In genomic region chr18:79043288-79043687, GRCh38 we compare ENCODE assay signal across 22 cellular contexts. TPM values are rescaled to one million over a fixed set of nuclear protein-coding genes. Genes with fewer than 3 reads are reported as not detected.
A peak's percentile ranks its signal among the peaks of the same experiment; 100 is the strongest.
DNase-seq lines count a peak whose midpoint lies in the region; ATAC-seq, FAIRE-seq and TF ChIP-seq lines count a peak whose summit lies in the region.
"Had no signal": no experiment of that assay in that cellular context is flagged by ENCODE, and none has a peak within 500 bp of the region (broad histone marks: within the 10 kb centered on the region; RNA-seq: fewer than 3 reads in every experiment).

No MANE protein-coding gene starts in this region.

- no peaks in the 10 kb centered on the region for H3K36me3 ChIP-seq in SK-N-SH (replicated peaks in 1 of 2; ENCODE audit: control insufficient read depth in 1 of 2, insufficient read depth in 2 of 2, low read length in 1 of 2)
- H3K36me3 ChIP-seq in GM23248 (ENCODE audit: low read depth): no peaks in the 10 kb centered on the region
- no peaks in the 10 kb centered on the region for H3K36me3 ChIP-seq in HepG2 (replicated peaks in 1 of 2; ENCODE audit: control insufficient read depth in 1 of 2, insufficient read depth in 2 of 2, low read length in 2 of 2)
- H3K36me3 ChIP-seq: BLaER1, HAP-1 had no signal

- H3K4me3 ChIP-seq in SK-N-SH (ENCODE audit: low read depth in 2 of 2, low read length in 1 of 2) (no peak overlapping the region), GM23248 (no peak overlapping the region), HepG2 (replicated peaks in 1 of 3; ENCODE audit: insufficient read depth in 1 of 3, low read depth in 2 of 3, low read length in 3 of 3) (no peak overlapping the region)
- H3K4me3 ChIP-seq: BLaER1, GM23338, HAP-1 had no signal

- no peak overlapping the region for H2AFZ ChIP-seq in SK-N-SH (ENCODE audit: low read depth)
- H2AFZ ChIP-seq in GM23248: no peak overlapping the region
- no peak overlapping the region for H2AFZ ChIP-seq in HepG2 (ENCODE audit: low read length)
- H2AFZ ChIP-seq: GM23338 had no signal

- no peak for TF ChIP-seq POLR2A in HepG2 (IDR thresholded peaks at IDR 0.05; ENCODE audit: insufficient read depth in 1 of 2, low read depth in 2 of 2, low read length in 2 of 2)

- H3K4me1 ChIP-seq in SK-N-SH (ENCODE audit: control insufficient read depth in 1 of 2, insufficient read depth in 2 of 2, low read depth in 1 of 2, low read length in 1 of 2) (no peaks in the 10 kb centered on the region; a peak in 1 of 4 replicates), GM23248 (ENCODE audit: insufficient read depth) (no peaks in the 10 kb centered on the region), HepG2 (ENCODE audit: insufficient read depth, low read length) (peaks cover 8% of the 10 kb centered on the region)
- H3K4me1 ChIP-seq: BLaER1, Caco-2, HAP-1 had no signal

- 51% methylated on average over 5 of the region's 5 CpGs for WGBS in SK-N-SH (ENCODE audit: low lambda C conversion rate)
- WGBS in GM23248 (ENCODE audit: low coverage in 1 of 2, low lambda C conversion rate in 2 of 2, missing lambda C conversion rate in 2 of 2), 2 experiments: 90 to 100% methylated on average over 1 to 5 of the region's 5 CpGs
- WGBS in HepG2 (ENCODE audit: low lambda C conversion rate): 58% methylated on average over 5 of the region's 5 CpGs

- TF ChIP-seq CTCF in SK-N-SH (IDR thresholded peaks at IDR 0.05) (no peak), HepG2 (CRISPR knock-in tag; IDR thresholded peaks at IDR 0.05) (no peak), D721Med (IDR thresholded peaks at IDR 0.05; ENCODE audit: insufficient read depth, missing control alignments) (no peak)

- in situ Hi-C loops in GM23248 (cut with MboI) (no loop called here), HepG2 (cut with HindIII; ENCODE audit: extremely low pct_ligation_motif_present, low pct_unique_long_range_greater_than_20kb) (no loop called here)

- BruUV-seq in HepG2 (replicated peaks; lab: Mats Ljungman, UMichigan): no TSS peak

- H3K9me2 ChIP-seq in SK-N-SH: no peaks in the 10 kb centered on the region
- H3K9me2 ChIP-seq in GM23248 (ENCODE audit: insufficient read depth): no peaks in the 10 kb centered on the region

- no peak for ATAC-seq in SK-N-SH treated with all-trans-retinoic acid at 6 μM for 48 hours
- ATAC-seq in HepG2: no peak
- no peak for ATAC-seq in GM21528 (IDR thresholded peaks at IDR 0.05; ENCODE audit: low FRiP score, unreplicated experiment)
- ATAC-seq: CD8-positive, alpha-beta T cell; GM23338 had no signal

- FAIRE-seq in HepG2 (lab: Jason Lieb, UNC): no peak
- no peak for FAIRE-seq in D721Med (lab: Jason Lieb, UNC)
- FAIRE-seq: A204.1, GM12891 had no signal

- H3K9ac ChIP-seq in SK-N-SH (no peak overlapping the region), GM23248 (no peak overlapping the region), HepG2 (ENCODE audit: insufficient read depth, low read depth, low read length) (no peak overlapping the region)
- H3K9ac ChIP-seq: BLaER1 had no signal

- TF ChIP-seq RAD21 in SK-N-SH (IDR thresholded peaks at IDR 0.05; ENCODE audit: low read length) (no peak), HepG2 (CRISPR knock-in tag; IDR thresholded peaks at IDR 0.05) (no peak)

- H3K79me2 ChIP-seq in SK-N-SH (ENCODE audit: insufficient read depth): no peaks in the 10 kb centered on the region
- no peaks in the 10 kb centered on the region for H3K79me2 ChIP-seq in GM23248 (ENCODE audit: insufficient read depth)
- no peaks in the 10 kb centered on the region for H3K79me2 ChIP-seq in HepG2 (ENCODE audit: insufficient read depth, low read length)

- CTCF ChIA-PET in SK-N-SH (lab: Yijun Ruan, JAX): no interaction called here
- CTCF ChIA-PET in HepG2 (lab: Yijun Ruan, JAX; ENCODE audit: low intra/inter-chr PET ratio, low total read pairs): no interaction called here

- peaks cover 21% of the 10 kb centered on the region; the same call in 1 of the 2 replicates for H3K27me3 ChIP-seq in SK-N-SH (ENCODE audit: insufficient read depth)
- no peaks in the 10 kb centered on the region for H3K27me3 ChIP-seq in GM23248 (replicated peaks; ENCODE audit: insufficient read depth)
- H3K27me3 ChIP-seq in HepG2 (ENCODE audit: control insufficient read depth in 1 of 2, insufficient read depth in 2 of 2, low read length in 2 of 2): peaks cover 4 to 24% of the 10 kb centered on the region in 2 experiments; a peak in 3 of 5 replicates
- H3K27me3 ChIP-seq: BLaER1 had no signal

- no peak for TF ChIP-seq EP300 in SK-N-SH (IDR thresholded peaks at IDR 0.05; ENCODE audit: borderline replicate concordance in 1 of 2, low read depth in 1 of 2, low read length in 1 of 2)
- TF ChIP-seq EP300 in HepG2 (IDR thresholded peaks at IDR 0.05; ENCODE audit: low read depth in 2 of 2, low read length in 2 of 2): no peak
- TF ChIP-seq EP300 in HepG2 (CRISPR knock-in tag; IDR thresholded peaks at IDR 0.05; ENCODE audit: borderline replicate concordance): no peak

- POLR2A ChIA-PET in SK-N-SH (lab: Yijun Ruan, JAX) (no interaction called here), HepG2 (lab: Yijun Ruan, JAX) (no interaction called here)

- no peak overlapping the region for H3K27ac ChIP-seq in SK-N-SH (ENCODE audit: low read depth in 2 of 2, low read length in 1 of 2)
- H3K27ac ChIP-seq in GM23248: no peak overlapping the region
- no peak overlapping the region for H3K27ac ChIP-seq in HepG2 (ENCODE audit: extremely low read length, insufficient read depth, low read length)
- H3K27ac ChIP-seq: 22Rv1, BLaER1, C4-2B had no signal

- intact Hi-C loops in HepG2 (cut with micrococcal nuclease; ENCODE audit: unreplicated experiment): no loop called here

- H3F3A ChIP-seq in SK-N-SH (replicated peaks; ENCODE audit: insufficient read depth) (no peaks in the 10 kb centered on the region), GM23248 (ENCODE audit: insufficient read depth) (no peaks in the 10 kb centered on the region)

- DNase-seq in SK-N-SH (peak; percentile 52), GM23248 (peak; percentile 9), HepG2 (ENCODE audit: low spot score) (no peak), D721Med (ENCODE audit: insufficient read length, low spot score) (no peak), NCI-H1436 treated with DMSO at 0.1 percent for 48 hours (lab: John Stamatoyannopoulos, UW) (no peak)
- DNase-seq: Caco-2; CD4-positive, CD25-positive, alpha-beta regulatory T cell; CD8-positive, alpha-beta T cell; DMS 273 treated with DMSO at 0.1 percent for 48 hours; DMS79; EL; GDM1; HFFc6 had no signal

- no peaks in the 10 kb centered on the region for H3K9me3 ChIP-seq in SK-N-SH
- no peaks in the 10 kb centered on the region for H3K9me3 ChIP-seq in GM23248 (ENCODE audit: low read depth)
- peaks cover 17% of the 10 kb centered on the region; the same call in 1 of the 2 replicates for H3K9me3 ChIP-seq in HepG2 (ENCODE audit: low read length)
- H3K9me3 ChIP-seq: Caco-2, HAP-1 had no signal

- H4K20me1 ChIP-seq in SK-N-SH (ENCODE audit: insufficient read depth): no peaks in the 10 kb centered on the region
- no peaks in the 10 kb centered on the region for H4K20me1 ChIP-seq in GM23248 (ENCODE audit: insufficient read depth)
- no peaks in the 10 kb centered on the region for H4K20me1 ChIP-seq in HepG2 (ENCODE audit: insufficient read depth, low read length)
- H4K20me1 ChIP-seq: BLaER1 had no signal

- no peak overlapping the region for H3K4me2 ChIP-seq in SK-N-SH
- H3K4me2 ChIP-seq in GM23248 (ENCODE audit: unreplicated experiment): no peak overlapping the region
- no peak overlapping the region for H3K4me2 ChIP-seq in HepG2 (ENCODE audit: low read depth, low read length)
- H3K4me2 ChIP-seq: BLaER1, GM23338 had no signal

TF ChIP-seq in SK-N-SH, 30 proteins besides CTCF, POLR2A, EP300 and RAD21 (continues in another document):
- no peak for TF ChIP-seq GABPA (IDR thresholded peaks at IDR 0.05; ENCODE audit: low read depth)

TF ChIP-seq in SK-N-SH treated with all-trans-retinoic acid at 6 μM for 48 hours, 23 proteins besides CTCF, POLR2A, EP300 and RAD21:
- TF ChIP-seq RARB (CRISPR knock-in tag; IDR thresholded peaks at IDR 0.05): no peak
- no peak for TF ChIP-seq ZFP30 (CRISPR knock-in tag; IDR thresholded peaks at IDR 0.05)
- no peak for TF ChIP-seq PPARA (CRISPR knock-in tag; IDR thresholded peaks at IDR 0.05; ENCODE audit: borderline replicate concordance)
- TF ChIP-seq ZNF565 (CRISPR knock-in tag; conservative IDR thresholded peaks at IDR 0.05; ENCODE audit: low read depth): no peak

TF ChIP-seq in HepG2, 621 proteins besides CTCF, POLR2A, EP300 and RAD21:
- TF ChIP-seq ZNF816 (CRISPR knock-in tag; IDR thresholded peaks at IDR 0.05; ENCODE audit: borderline replicate concordance): no peak
- peak; percentile 40 for TF ChIP-seq HNRNPK (IDR thresholded peaks at IDR 0.05; ENCODE audit: low read depth, low read length, poor library complexity, severe bottlenecking)

RNA-seq across cellular contexts. Expression of gene ATP9B, which starts 25.9 kb away (rescaled TPM):
- 11.2 and 14.2 TPM in 2 replicates for polyA plus RNA-seq in SK-N-SH (2012; rRNA removed)
- polyA plus RNA-seq in SK-N-SH (2012; cell fraction: cytosol; rRNA removed): 5.5 and 8.4 TPM in 2 replicates
- 22.1 and 24.9 TPM in 2 replicates for polyA plus RNA-seq in SK-N-SH (2012; cell fraction: nucleus; rRNA removed)
- total RNA-seq in GM23248 (2014; rRNA removed; shearing (Covaris generic)): 12.8 and 29.6 TPM in 2 replicates
- polyA plus RNA-seq in GM23248 (2016; fragmentation: Nextera tagmentation; extraction: Ambion mirVana): 8.5 and 9.3 TPM in 2 replicates
- total RNA-seq in HepG2 (2016; rRNA removed; fragmentation: Illumina TruSeq; extraction: Trizol): 4.3 and 10.8 TPM in 2 replicates
- total RNA-seq in HepG2 (2016; cell fraction: cytosol; rRNA removed; fragmentation: Illumina TruSeq; extraction: Trizol; ENCODE audit: low read depth): 19.2 and 23.0 TPM in 2 replicates
- total RNA-seq in HepG2 (2016; cell fraction: insoluble cytoplasmic fraction; rRNA removed; fragmentation: Illumina TruSeq; extraction: Trizol): 4.0 and 10.9 TPM in 2 replicates
- total RNA-seq in HepG2 (2016; cell fraction: membrane; rRNA removed; fragmentation: Illumina TruSeq; extraction: Trizol): 7.6 and 9.0 TPM in 2 replicates
- 31.4 and 36.1 TPM in 2 replicates for total RNA-seq in HepG2 (2016; cell fraction: nucleus; rRNA removed; fragmentation: Illumina TruSeq; extraction: Trizol)
- 10.7 and 11.3 TPM in 2 replicates for polyA plus RNA-seq in HepG2 (2011; rRNA removed)
- polyA plus RNA-seq in HepG2 (2011; cell fraction: cytosol; rRNA removed): 8.3 and 9.2 TPM in 2 replicates
- 28.3 and 29.0 TPM in 2 replicates for polyA plus RNA-seq in HepG2 (2011; cell fraction: nucleus; rRNA removed)
- polyA plus RNA-seq in HepG2 (2012): 6.2 and 6.9 TPM in 2 replicates
- 1.4 and 2.1 TPM in 2 replicates for polyA plus RNA-seq in HepG2 (2016; cell fraction: cytosol; fragmentation: Illumina TruSeq; extraction: Trizol; ENCODE audit: low read depth)
- 3.1 and 4.5 TPM in 2 replicates for polyA plus RNA-seq in HepG2 (2016; cell fraction: insoluble cytoplasmic fraction; fragmentation: Illumina TruSeq; extraction: Trizol; ENCODE audit: low read depth)
- polyA plus RNA-seq in HepG2 (2016; cell fraction: membrane; fragmentation: Illumina TruSeq; extraction: Trizol; ENCODE audit: low read depth): 2.1 and 3.2 TPM in 2 replicates
- polyA plus RNA-seq in HepG2 (2016; cell fraction: nucleus; fragmentation: Illumina TruSeq; extraction: Trizol; ENCODE audit: insufficient read depth, low read depth): 18.6 and 20.3 TPM in 2 replicates
- 19.4 and 72.1 TPM in 2 replicates for polyA minus RNA-seq in HepG2 (2011; rRNA and poly(A)+ RNA removed; ENCODE audit: low replicate concordance)
- 9.4 TPM in 2 replicates for polyA minus RNA-seq in HepG2 (2011; cell fraction: cytosol; rRNA and poly(A)+ RNA removed)
- 87.2 and 120 TPM in 2 replicates for polyA minus RNA-seq in HepG2 (2011; cell fraction: nucleus; rRNA and poly(A)+ RNA removed)

Comparison
In these comparisons a context has a peak if more than half of its experiments do, and no peak if none do; other contexts are left out.
1. DNase-seq: peak in SK-N-SH (single experiment) and GM23248 (single experiment); none in HepG2 (single experiment), D721Med (single experiment) and NCI-H1436 treated with DMSO at 0.1 percent for 48 hours (single experiment).